23 cellular contexts compared by ENCODE assay signal in the genomic region with DNA sequence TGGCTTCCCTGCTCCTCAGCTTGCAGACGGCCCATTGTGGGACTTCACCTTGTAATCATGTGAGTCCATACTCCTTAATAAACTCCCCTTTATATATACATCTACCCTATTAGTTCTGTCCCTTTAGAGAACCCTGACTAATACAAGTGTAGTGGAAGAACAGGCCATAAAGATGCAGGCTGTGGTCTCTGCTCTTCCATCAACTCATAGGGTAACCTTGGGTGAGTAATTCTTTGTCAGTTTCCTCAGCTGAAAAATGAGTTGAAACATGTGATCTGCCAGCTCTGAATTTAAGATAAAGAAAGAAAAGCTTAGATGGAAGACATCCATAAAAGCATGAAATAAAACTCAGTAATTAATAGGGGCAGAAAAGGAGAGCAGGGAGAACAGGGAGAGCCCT.
DNase-seq lines count a peak whose midpoint lies in the region; ATAC-seq, FAIRE-seq and TF ChIP-seq lines count a peak whose summit lies in the region.
"Had no signal": no experiment of that assay in that cellular context is flagged by ENCODE, and none has a peak within 500 bp of the region (broad histone marks: within the 10 kb centered on the region; RNA-seq: fewer than 3 reads in every experiment).

No MANE protein-coding gene starts in this region.

- H3K4me1 ChIP-seq in SK-N-SH (ENCODE audit: control insufficient read depth in 1 of 2, insufficient read depth in 2 of 2, low read depth in 1 of 2, low read length in 1 of 2) (0 out of 4 replicates have a peak, but pooled peaks cover 0 to 5% of the 10 kb centered on the region in 2 experiments), K562 (replicated peaks in 1 of 2; ENCODE audit: control insufficient read depth in 2 of 2, insufficient read depth in 2 of 2, low read length in 2 of 2) (no peaks in the 10 kb centered on the region), SJCRH30 (no peaks in the 10 kb centered on the region)
- H3K4me1 ChIP-seq: esophagus squamous epithelium, heart right ventricle, neural progenitor cell had no signal

- ATAC-seq in SK-N-SH treated with all-trans-retinoic acid at 6 μM for 48 hours (no peak), K562 (no peak), HG02870 (IDR thresholded peaks at IDR 0.05; ENCODE audit: unreplicated experiment) (no peak)
- ATAC-seq: heart right ventricle had no signal

- H3F3A ChIP-seq in SK-N-SH (replicated peaks; ENCODE audit: insufficient read depth): peaks cover 5% of the 10 kb centered on the region

- no peaks in the 10 kb centered on the region for H3K9me2 ChIP-seq in SK-N-SH

- TF ChIP-seq CTCF in SK-N-SH (IDR thresholded peaks at IDR 0.05): no peak
- TF ChIP-seq CTCF in K562 (IDR thresholded peaks at IDR 0.05 in 2 of 3, conservative IDR thresholded peaks at IDR 0.05 in 1 of 3; ENCODE audit: insufficient read depth in 2 of 3, low read depth in 1 of 3, low read length in 3 of 3): no peak
- no peak for TF ChIP-seq CTCF in foreskin fibroblast (IDR thresholded peaks at IDR 0.05; ENCODE audit: low read depth, low read length)

- no peak overlapping the region for H3K27ac ChIP-seq in SK-N-SH (ENCODE audit: low read depth in 2 of 2, low read length in 1 of 2)
- no peak overlapping the region for H3K27ac ChIP-seq in K562 (ENCODE audit: extremely low read depth, low read depth, low read length)
- no peak overlapping the region for H3K27ac ChIP-seq in SJCRH30
- H3K27ac ChIP-seq: 22Rv1, esophagus squamous epithelium, heart right ventricle, neural progenitor cell had no signal

- H3K9me3 ChIP-seq in SK-N-SH (no peaks in the 10 kb centered on the region), K562 (replicated peaks; ENCODE audit: control insufficient read depth, insufficient read depth, low read depth, low read length) (no peaks in the 10 kb centered on the region), SJCRH30 (replicated peaks) (no peaks in the 10 kb centered on the region)
- H3K9me3 ChIP-seq: esophagus squamous epithelium, heart right ventricle had no signal

- H3K4me3 ChIP-seq in SK-N-SH (ENCODE audit: low read depth in 2 of 2, low read length in 1 of 2) (no peak overlapping the region), K562 (no peak overlapping the region), foreskin fibroblast (ENCODE audit: low read depth in 1 of 2, low read length in 2 of 2) (no peak overlapping the region), SJCRH30 (no peak overlapping the region)
- H3K4me3 ChIP-seq: esophagus squamous epithelium, heart right ventricle, neural progenitor cell had no signal

- DNase-seq in SK-N-SH: no peak
- no peak for DNase-seq in K562 (ENCODE audit: extremely low read depth in 1 of 4, low spot score in 3 of 4)
- peak; percentile 52 to 57 for DNase-seq in foreskin fibroblast
- DNase-seq in activated CD8-positive, alpha-beta memory T cell treated with anti-CD3 and anti-CD28 coated beads for 24 hours: no peak
- no peak for DNase-seq in NK-92 treated with Interleukin-12 subunit alpha and Interleukin-12 subunit beta, amount 100 ng/mL, for 24 hours (lab: John Stamatoyannopoulos, UW)
- no peak for DNase-seq in SJCRH30
- DNase-seq: activated CD4-positive, alpha-beta T cell treated with anti-CD3 and anti-CD28 coated beads, Interleukin-2, amount 50 U/mL, for 1 hour; activated gamma-delta T cell; COR-L47; DND-41; effector CD8-positive, alpha-beta T cell; esophagus squamous epithelium; heart right ventricle; NCI-H1694 treated with DMSO at 0.1 percent for 48 hours; NCI-H69; SIG-M5; stimulated activated CD4-positive, alpha-beta T cell treated with anti-CD3 and anti-CD28 coated beads, Interleukin-4, amount 100 ng/mL, for 1 hour; trophoblast cell had no signal

- H3K36me3 ChIP-seq in SK-N-SH (replicated peaks in 1 of 2; ENCODE audit: control insufficient read depth in 1 of 2, insufficient read depth in 2 of 2, low read length in 1 of 2) (no peaks in the 10 kb centered on the region), K562 (ENCODE audit: control insufficient read depth, insufficient read depth, low read length) (no peaks in the 10 kb centered on the region), SJCRH30 (no peaks in the 10 kb centered on the region)
- H3K36me3 ChIP-seq: esophagus squamous epithelium, heart right ventricle, neural progenitor cell had no signal

- in situ Hi-C loops in K562 (cut with MboI): no loop called here

- no peak overlapping the region for H3K4me2 ChIP-seq in SK-N-SH
- H3K4me2 ChIP-seq in K562 (ENCODE audit: insufficient read depth, low read length): no peak overlapping the region
- H3K4me2 ChIP-seq: neural progenitor cell had no signal

- TF ChIP-seq RAD21 in SK-N-SH (IDR thresholded peaks at IDR 0.05; ENCODE audit: low read length) (no peak), K562 (CRISPR knock-in tag; conservative IDR thresholded peaks at IDR 0.05 in 1 of 2, IDR thresholded peaks at IDR 0.05 in 1 of 2) (no peak)

- CTCF ChIA-PET in SK-N-SH (lab: Yijun Ruan, JAX) (no interaction called here), K562 (lab: Yijun Ruan, JAX; ENCODE audit: low intra/inter-chr PET ratio) (no interaction called here)

- H3K79me2 ChIP-seq in SK-N-SH (ENCODE audit: insufficient read depth): no peaks in the 10 kb centered on the region
- no peaks in the 10 kb centered on the region for H3K79me2 ChIP-seq in K562 (ENCODE audit: control insufficient read depth, insufficient read depth, low read length)

- intact Hi-C loops in K562 (cut with micrococcal nuclease): no loop called here

- no peak for TF ChIP-seq EP300 in SK-N-SH (IDR thresholded peaks at IDR 0.05; ENCODE audit: borderline replicate concordance in 1 of 2, low read depth in 1 of 2, low read length in 1 of 2)
- no peak for TF ChIP-seq EP300 in K562 (IDR thresholded peaks at IDR 0.05; ENCODE audit: low read length)

- H3K9ac ChIP-seq in SK-N-SH (no peak overlapping the region), K562 (ENCODE audit: insufficient read depth in 1 of 2, low read depth in 2 of 2, low read length in 2 of 2) (no peak overlapping the region)
- H3K9ac ChIP-seq: neural progenitor cell had no signal

- TF ChIP-seq POLR2A in K562 (conservative IDR thresholded peaks at IDR 0.05): no peak

- POLR2A ChIA-PET in SK-N-SH (lab: Yijun Ruan, JAX): no interaction called here
- POLR2A ChIA-PET in K562 (lab: Yijun Ruan, JAX): interaction anchor here (0.6 to 1.3 kb wide), 2 partner anchors 10 to 91 kb away, joined by 3 read pairs; no protein-coding TSS in a partner anchor

- BruUV-seq in K562 (replicated peaks; lab: Mats Ljungman, UMichigan): no TSS peak

- no peak for FAIRE-seq in K562 (lab: Jason Lieb, UNC)
- FAIRE-seq: GM18507 had no signal

- no peak overlapping the region for H2AFZ ChIP-seq in SK-N-SH (ENCODE audit: low read depth)
- no peak overlapping the region for H2AFZ ChIP-seq in K562 (ENCODE audit: low read depth, low read length)
- H2AFZ ChIP-seq: neural progenitor cell had no signal

- 36% methylated on average over 1 of the region's 1 CpG for WGBS in SK-N-SH (ENCODE audit: low lambda C conversion rate)
- 57% methylated on average over 1 of the region's 1 CpG for WGBS in K562 (ENCODE audit: insufficient coverage, low coverage, missing lambda C conversion rate)

- H4K20me1 ChIP-seq in SK-N-SH (ENCODE audit: insufficient read depth) (no peaks in the 10 kb centered on the region), K562 (replicated peaks; ENCODE audit: control insufficient read depth, insufficient read depth, low read length) (no peaks in the 10 kb centered on the region)

- no peaks in the 10 kb centered on the region for H3K9me1 ChIP-seq in K562 (ENCODE audit: control insufficient read depth, insufficient read depth, low read length)

- no peaks in the 10 kb centered on the region for H3K27me3 ChIP-seq in SK-N-SH (ENCODE audit: insufficient read depth)
- H3K27me3 ChIP-seq in K562 (ENCODE audit: control insufficient read depth in 2 of 2, insufficient read depth in 2 of 2, low read length in 2 of 2): no peaks in the 10 kb centered on the region
- H3K27me3 ChIP-seq in SJCRH30: no peaks in the 10 kb centered on the region
- H3K27me3 ChIP-seq: esophagus squamous epithelium, heart right ventricle, neural progenitor cell had no signal

TF ChIP-seq in SK-N-SH, 30 proteins besides CTCF, POLR2A, EP300 and RAD21 (continues in another document):
- TF ChIP-seq RFX5 (IDR thresholded peaks at IDR 0.05; ENCODE audit: low read length) (no peak), ELF1 (IDR thresholded peaks at IDR 0.05) (no peak)
- TF ChIP-seq, protein P1, sequence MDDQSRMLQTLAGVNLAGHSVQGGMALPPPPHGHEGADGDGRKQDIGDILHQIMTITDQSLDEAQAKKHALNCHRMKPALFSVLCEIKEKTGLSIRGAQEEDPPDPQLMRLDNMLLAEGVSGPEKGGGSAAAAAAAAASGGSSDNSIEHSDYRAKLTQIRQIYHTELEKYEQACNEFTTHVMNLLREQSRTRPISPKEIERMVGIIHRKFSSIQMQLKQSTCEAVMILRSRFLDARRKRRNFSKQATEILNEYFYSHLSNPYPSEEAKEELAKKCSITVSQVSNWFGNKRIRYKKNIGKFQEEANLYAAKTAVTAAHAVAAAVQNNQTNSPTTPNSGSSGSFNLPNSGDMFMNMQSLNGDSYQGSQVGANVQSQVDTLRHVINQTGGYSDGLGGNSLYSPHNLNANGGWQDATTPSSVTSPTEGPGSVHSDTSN (IDR thresholded peaks at IDR 0.05): no peak

TF ChIP-seq in SK-N-SH treated with all-trans-retinoic acid at 6 μM for 48 hours, 23 proteins besides CTCF, POLR2A, EP300 and RAD21 (continues in another document):
- TF ChIP-seq RARB (CRISPR knock-in tag; IDR thresholded peaks at IDR 0.05): no peak

TF ChIP-seq in K562, 482 proteins besides CTCF, POLR2A, EP300 and RAD21:
- TF ChIP-seq FOSL1 (tag; conservative IDR thresholded peaks at IDR 0.05): 0 out of 2 replicates have a peak, but pooled peaks have one; percentile 22
- TF ChIP-seq MTA3 (IDR thresholded peaks at IDR 0.05; ENCODE audit: borderline replicate concordance): no peak
TF ChIP-seq in K562: peak in this region for 1.

Comparison
In these comparisons a context has a peak if more than half of its experiments do, and no peak if none do; other contexts are left out.
1. DNase-seq: peak in foreskin fibroblast (2 of 2); none in SK-N-SH (single experiment), K562 (0 of 4), activated CD8-positive, alpha-beta memory T cell treated with anti-CD3 and anti-CD28 coated beads for 24 hours (single experiment), NK-92 treated with Interleukin-12 subunit alpha and Interleukin-12 subunit beta, amount 100 ng/mL, for 24 hours (single experiment) and SJCRH30 (0 of 2).